9 cellular contexts compared by ENCODE assay signal in genomic region chr7:75642810-75643486, GRCh38.
DNase-seq lines count a peak whose midpoint lies in the region; TF ChIP-seq lines count a peak whose summit lies in the region.
"Had no signal": no experiment of that assay in that cellular context is flagged by ENCODE, and none has a peak within 500 bp of the region (broad histone marks: within the 10 kb centered on the region; RNA-seq: fewer than 3 reads in every experiment).

No MANE protein-coding gene starts in this region.

- H3K27me3 Mint-ChIP-seq in MCF 10A (ENCODE audit: insufficient read depth, unreplicated experiment), result no peaks in the 10 kb centered on the region

- H3K9me3 ChIP-seq in liver (ENCODE audit: control insufficient read depth in 4 of 4, low read length in 3 of 4), result peaks cover 0 to 3% (median 0%) of the 10 kb centered on the region in 4 donors

- peaks cover 0 to 9% (median 4%) of the 10 kb centered on the region in 4 donors for H3K4me1 ChIP-seq in liver (ENCODE audit: control insufficient read depth in 4 of 4, insufficient read depth in 4 of 4, low read length in 3 of 4)

- H3K4me1 Mint-ChIP-seq in MCF 10A (ENCODE audit: insufficient read depth, unreplicated experiment), result peaks cover 6% of the 10 kb centered on the region

- intact Hi-C loops in MCF 10A (cut with micrococcal nuclease), result no loop called here

- TF ChIP-seq CTCF in LNCaP clone FGC (IDR thresholded peaks at IDR 0.05; ENCODE audit: control insufficient read depth, extremely low read depth, insufficient read depth), result peak; percentile 73
- TF ChIP-seq CTCF in MCF 10A (IDR thresholded peaks at IDR 0.05; ENCODE audit: unreplicated experiment), result peak; percentile 68
- peak; percentile 76 for TF ChIP-seq CTCF in liver (IDR thresholded peaks at IDR 0.05; ENCODE audit: low read depth, low read length, missing input control)

- 63% methylated on average over 9 of the region's 9 CpGs for WGBS in liver

- BruUV-seq in MCF 10A (replicated peaks; lab: Mats Ljungman, UMichigan), result no TSS peak

- H3K27me3 ChIP-seq in liver (ENCODE audit: control insufficient read depth in 4 of 4, insufficient read depth in 4 of 4, low read length in 3 of 4), result no peaks in the 10 kb centered on the region

- H3K36me3 Mint-ChIP-seq in MCF 10A (ENCODE audit: insufficient read depth, unreplicated experiment), result no peaks in the 10 kb centered on the region

- H3K4me3 ChIP-seq in LNCaP clone FGC (ENCODE audit: low read depth, low read length) (no peak overlapping the region), liver (ENCODE audit: low read depth in 1 of 3, low read length in 3 of 3) (no peak overlapping the region)
- H3K4me3 ChIP-seq: BLaER1 treated with 17β-estradiol and CSF1 and Interleukin-3, amounts not matched to agents 10 nM and 100 nM had no signal

- H3K9me3 Mint-ChIP-seq in MCF 10A (ENCODE audit: unreplicated experiment), result no peaks in the 10 kb centered on the region

- TF ChIP-seq RAD21 in liver (IDR thresholded peaks at IDR 0.05), result peak; percentile 88 to 95

- H3K4me3 Mint-ChIP-seq in MCF 10A (ENCODE audit: unreplicated experiment), result no peak overlapping the region

- H3K27ac Mint-ChIP-seq in MCF 10A (ENCODE audit: low read depth, unreplicated experiment), result no peak overlapping the region

- H3K27ac ChIP-seq in liver (ENCODE audit: low read depth in 1 of 2, low read length in 2 of 2), result no peak overlapping the region

- CTCF ChIA-PET in MCF 10A (lab: Yijun Ruan, JAX), result no interaction called here

- DNase-seq in NCI-H146 (lab: John Stamatoyannopoulos, UW), result peak; percentile 66
- DNase-seq in NCI-H146 treated with DMSO at 0.1 percent for 48 hours (lab: John Stamatoyannopoulos, UW; ENCODE audit: unreplicated experiment), result no peak
- DNase-seq in LNCaP clone FGC (ENCODE audit: low read depth), result peak; percentile 46
- DNase-seq in UCSD-AML1 (lab: John Stamatoyannopoulos, UW; ENCODE audit: unreplicated experiment), result peak; percentile 44
- DNase-seq in MCF 10A (ENCODE audit: unreplicated experiment), result peak; percentile 69
- DNase-seq in stimulated activated CD8-positive, alpha-beta memory T cell treated with anti-CD3 and anti-CD28 coated beads, Interleukin-15, amount 100 ng/mL, for 4 hours (ENCODE audit: low read depth in 2 of 2), result peak; percentile 9 to 41
- no peak for DNase-seq in NCI-H2107 (lab: John Stamatoyannopoulos, UW)

- no peak overlapping the region for H3K9ac ChIP-seq in liver (ENCODE audit: low read depth in 1 of 2, low read length in 2 of 2)
- H3K9ac ChIP-seq: BLaER1 treated with 17β-estradiol and CSF1 and Interleukin-3, amounts not matched to agents 10 nM and 100 nM had no signal

- POLR2A ChIA-PET in MCF 10A (lab: Yijun Ruan, JAX), result no interaction called here

- H3K36me3 ChIP-seq in liver (ENCODE audit: control insufficient read depth in 4 of 4, insufficient read depth in 3 of 4, low read depth in 1 of 4, low read length in 3 of 4), result no peaks in the 10 kb centered on the region

TF ChIP-seq in liver, 16 proteins besides CTCF, POLR2A, EP300 and RAD21:
- TF ChIP-seq JUND (IDR thresholded peaks at IDR 0.05) (no peak), HNF4A (conservative IDR thresholded peaks at IDR 0.05) (no peak), TAF1 (conservative IDR thresholded peaks at IDR 0.05) (no peak), SP1 (IDR thresholded peaks at IDR 0.05) (no peak), RXRA (IDR thresholded peaks at IDR 0.05) (no peak), FOXA1 (IDR thresholded peaks at IDR 0.05) (no peak), ZBTB33 (IDR thresholded peaks at IDR 0.05) (no peak), MAX (IDR thresholded peaks at IDR 0.05) (no peak), YY1 (IDR thresholded peaks at IDR 0.05) (no peak), FOXA2 (IDR thresholded peaks at IDR 0.05) (no peak), NR2F2 (IDR thresholded peaks at IDR 0.05) (no peak), GABPA (IDR thresholded peaks at IDR 0.05 in 1 of 2, conservative IDR thresholded peaks at IDR 0.05 in 1 of 2) (no peak), EGR1 (IDR thresholded peaks at IDR 0.05; ENCODE audit: low read depth in 2 of 2) (no peak), ATF3 (IDR thresholded peaks at IDR 0.05) (no peak), HNF4G (IDR thresholded peaks at IDR 0.05) (no peak)
- TF ChIP-seq, protein P1, sequence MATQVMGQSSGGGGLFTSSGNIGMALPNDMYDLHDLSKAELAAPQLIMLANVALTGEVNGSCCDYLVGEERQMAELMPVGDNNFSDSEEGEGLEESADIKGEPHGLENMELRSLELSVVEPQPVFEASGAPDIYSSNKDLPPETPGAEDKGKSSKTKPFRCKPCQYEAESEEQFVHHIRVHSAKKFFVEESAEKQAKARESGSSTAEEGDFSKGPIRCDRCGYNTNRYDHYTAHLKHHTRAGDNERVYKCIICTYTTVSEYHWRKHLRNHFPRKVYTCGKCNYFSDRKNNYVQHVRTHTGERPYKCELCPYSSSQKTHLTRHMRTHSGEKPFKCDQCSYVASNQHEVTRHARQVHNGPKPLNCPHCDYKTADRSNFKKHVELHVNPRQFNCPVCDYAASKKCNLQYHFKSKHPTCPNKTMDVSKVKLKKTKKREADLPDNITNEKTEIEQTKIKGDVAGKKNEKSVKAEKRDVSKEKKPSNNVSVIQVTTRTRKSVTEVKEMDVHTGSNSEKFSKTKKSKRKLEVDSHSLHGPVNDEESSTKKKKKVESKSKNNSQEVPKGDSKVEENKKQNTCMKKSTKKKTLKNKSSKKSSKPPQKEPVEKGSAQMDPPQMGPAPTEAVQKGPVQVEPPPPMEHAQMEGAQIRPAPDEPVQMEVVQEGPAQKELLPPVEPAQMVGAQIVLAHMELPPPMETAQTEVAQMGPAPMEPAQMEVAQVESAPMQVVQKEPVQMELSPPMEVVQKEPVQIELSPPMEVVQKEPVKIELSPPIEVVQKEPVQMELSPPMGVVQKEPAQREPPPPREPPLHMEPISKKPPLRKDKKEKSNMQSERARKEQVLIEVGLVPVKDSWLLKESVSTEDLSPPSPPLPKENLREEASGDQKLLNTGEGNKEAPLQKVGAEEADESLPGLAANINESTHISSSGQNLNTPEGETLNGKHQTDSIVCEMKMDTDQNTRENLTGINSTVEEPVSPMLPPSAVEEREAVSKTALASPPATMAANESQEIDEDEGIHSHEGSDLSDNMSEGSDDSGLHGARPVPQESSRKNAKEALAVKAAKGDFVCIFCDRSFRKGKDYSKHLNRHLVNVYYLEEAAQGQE (IDR thresholded peaks at IDR 0.05), result no peak

Comparison
In these comparisons a context has a peak if more than half of its experiments do, and no peak if none do; other contexts are left out.
1. DNase-seq: peak in NCI-H146 (single experiment), LNCaP clone FGC (single experiment), UCSD-AML1 (single experiment), MCF 10A (single experiment) and stimulated activated CD8-positive, alpha-beta memory T cell treated with anti-CD3 and anti-CD28 coated beads, Interleukin-15, amount 100 ng/mL, for 4 hours (2 of 2); none in NCI-H146 treated with DMSO at 0.1 percent for 48 hours (single experiment) and NCI-H2107 (single experiment).
2. Peak in every context shown above with its lines, with median percentiles within 50 percentile points of each other: CTCF ChIP-seq.